In the genomic region with DNA sequence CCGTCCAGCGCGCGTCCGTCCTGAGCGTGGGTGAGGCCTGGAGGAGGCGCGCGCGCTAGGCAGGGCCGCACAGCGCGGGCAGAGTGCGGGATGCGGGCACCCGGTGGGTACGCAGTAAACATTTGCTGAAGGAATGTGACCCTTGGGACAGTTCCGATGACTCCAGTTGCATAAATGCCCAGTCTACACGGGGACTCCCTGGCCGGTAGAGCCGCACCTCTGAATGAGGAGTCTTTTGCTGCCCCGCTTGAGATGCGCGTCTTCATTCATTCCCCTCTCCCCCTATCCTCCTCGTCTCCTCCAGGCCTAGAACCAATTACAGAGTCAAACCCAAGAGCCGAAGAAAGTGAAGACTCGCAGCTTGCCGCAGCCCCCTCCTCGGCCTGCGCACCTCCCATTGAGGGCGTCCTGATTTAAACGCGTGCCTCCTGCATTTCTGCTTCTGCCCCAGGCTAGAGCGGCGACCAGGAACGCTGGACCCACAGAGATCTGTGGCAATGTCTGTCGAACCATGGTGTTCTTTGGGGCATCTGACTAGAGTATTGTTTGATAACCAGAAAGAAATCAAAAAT, we compare ENCODE assay signal across 8 cellular contexts. TPM values are rescaled to one million over a fixed set of nuclear protein-coding genes. Genes with fewer than 3 reads are reported as not detected.
DNase-seq lines count a peak whose midpoint lies in the region; ATAC-seq lines count a peak whose summit lies in the region.

No MANE protein-coding gene starts in this region.

- H3K27ac Mint-ChIP-seq in activated CD4-positive, alpha-beta T cell treated with anti-CD3 and anti-CD28 coated beads, Interleukin-2, amount 10 ng/mL, durations not matched to agents 7 days and 5 days = peak overlapping the region; percentile 87
- H3K27ac Mint-ChIP-seq in stimulated activated naive CD8-positive, alpha-beta T cell treated with anti-CD3 and anti-CD28 coated beads, Interleukin-15, Interleukin-2, amounts not matched to agents 100 ng/mL and 50 ng/mL, for 24 hours = peak overlapping the region; percentile 97

- H3K36me3 ChIP-seq in adipocyte (ENCODE audit: control insufficient read depth, insufficient read depth, low read length, severe bottlenecking) = no peaks in the 10 kb centered on the region

- H3K4me1 Mint-ChIP-seq in activated CD4-positive, alpha-beta T cell treated with anti-CD3 and anti-CD28 coated beads, Interleukin-2, amount 10 ng/mL, durations not matched to agents 7 days and 5 days = peaks cover 31% of the 10 kb centered on the region
- peaks cover 21% of the 10 kb centered on the region for H3K4me1 Mint-ChIP-seq in stimulated activated naive CD8-positive, alpha-beta T cell treated with anti-CD3 and anti-CD28 coated beads, Interleukin-15, Interleukin-2, amounts not matched to agents 100 ng/mL and 50 ng/mL, for 24 hours (ENCODE audit: low read depth)

- no peaks in the 10 kb centered on the region for H3K9me3 Mint-ChIP-seq in activated CD4-positive, alpha-beta T cell treated with anti-CD3 and anti-CD28 coated beads, Interleukin-2, amount 10 ng/mL, durations not matched to agents 7 days and 5 days
- H3K9me3 Mint-ChIP-seq in stimulated activated naive CD8-positive, alpha-beta T cell treated with anti-CD3 and anti-CD28 coated beads, Interleukin-15, Interleukin-2, amounts not matched to agents 100 ng/mL and 50 ng/mL, for 24 hours = no peaks in the 10 kb centered on the region

- H3K27me3 Mint-ChIP-seq in activated CD4-positive, alpha-beta T cell treated with anti-CD3 and anti-CD28 coated beads, Interleukin-2, amount 10 ng/mL, durations not matched to agents 7 days and 5 days = no peaks in the 10 kb centered on the region
- no peaks in the 10 kb centered on the region for H3K27me3 Mint-ChIP-seq in stimulated activated naive CD8-positive, alpha-beta T cell treated with anti-CD3 and anti-CD28 coated beads, Interleukin-15, Interleukin-2, amounts not matched to agents 100 ng/mL and 50 ng/mL, for 24 hours

- H3K9ac ChIP-seq in adipocyte (ENCODE audit: low read length) = peak overlapping the region; percentile 98

- POLR2A ChIA-PET in activated CD4-positive, alpha-beta T cell treated with anti-CD3 and anti-CD28 coated beads, Interleukin-2, amount 10 ng/mL, durations not matched to agents 7 days and 5 days (lab: Charles Lee) = interaction anchor here (0.6 to 1.6 kb wide), 2 partner anchors 18 to 57 kb away, joined by 3 to 5 read pairs; no protein-coding TSS in a partner anchor

- no peak for DNase-seq in activated CD4-positive, alpha-beta T cell treated with anti-CD3 and anti-CD28 coated beads, Interleukin-2, amount 10 ng/mL, durations not matched to agents 7 days and 5 days
- DNase-seq in activated CD4-positive, alpha-beta T cell treated with anti-CD3 and anti-CD28 coated beads, Interleukin-2, amount 50 U/mL, for 4 hours = no peak
- no peak for DNase-seq in adipocyte (ENCODE audit: low read depth)
- peak; percentile 30 for DNase-seq in iPS-NIHi11 (ENCODE audit: low spot score)
- DNase-seq in NCI-H128 (lab: John Stamatoyannopoulos, UW; ENCODE audit: unreplicated experiment) = no peak
- DNase-seq in mucosa of gallbladder (ENCODE audit: low spot score) = no peak

- CTCF ChIA-PET in activated CD4-positive, alpha-beta T cell treated with anti-CD3 and anti-CD28 coated beads, Interleukin-2, amount 10 ng/mL, durations not matched to agents 7 days and 5 days (lab: Charles Lee) = no interaction called here

- peak overlapping the region; percentile 88 for H3K4me3 Mint-ChIP-seq in activated CD4-positive, alpha-beta T cell treated with anti-CD3 and anti-CD28 coated beads, Interleukin-2, amount 10 ng/mL, durations not matched to agents 7 days and 5 days
- H3K4me3 Mint-ChIP-seq in stimulated activated naive CD8-positive, alpha-beta T cell treated with anti-CD3 and anti-CD28 coated beads, Interleukin-15, Interleukin-2, amounts not matched to agents 100 ng/mL and 50 ng/mL, for 24 hours = peak overlapping the region; percentile 98

- no peaks in the 10 kb centered on the region for H3K9me3 ChIP-seq in adipocyte (ENCODE audit: control insufficient read depth, low read length)

- peak overlapping the region; percentile 86 for H3K4me3 ChIP-seq in adipocyte (ENCODE audit: low read length)

- H3K4me1 ChIP-seq in adipocyte (ENCODE audit: control insufficient read depth, insufficient read depth, low read length) = peaks cover 29% of the 10 kb centered on the region

- peak; percentile 29 for ATAC-seq in HG03064 (IDR thresholded peaks at IDR 0.05; ENCODE audit: low read depth, unreplicated experiment)

- H3K36me3 Mint-ChIP-seq in activated CD4-positive, alpha-beta T cell treated with anti-CD3 and anti-CD28 coated beads, Interleukin-2, amount 10 ng/mL, durations not matched to agents 7 days and 5 days (ENCODE audit: low read depth) = peaks cover 16% of the 10 kb centered on the region
- peaks cover 9% of the 10 kb centered on the region for H3K36me3 Mint-ChIP-seq in stimulated activated naive CD8-positive, alpha-beta T cell treated with anti-CD3 and anti-CD28 coated beads, Interleukin-15, Interleukin-2, amounts not matched to agents 100 ng/mL and 50 ng/mL, for 24 hours (ENCODE audit: low read depth)

- no peaks in the 10 kb centered on the region for H3K27me3 ChIP-seq in adipocyte (replicated peaks; ENCODE audit: control insufficient read depth, insufficient read depth, low read length)

RNA-seq across cellular contexts. Expression of gene CHKB, which starts 0.7 kb away (rescaled TPM):
- 100 to 1,000 TPM; 140 to 142 TPM for total RNA-seq in activated CD4-positive, alpha-beta T cell treated with anti-CD3 and anti-CD28 coated beads, Interleukin-2, amount 10 ng/mL, durations not matched to agents 7 days and 5 days
- 106 TPM for total RNA-seq in mucosa of gallbladder

RNA-seq across cellular contexts. Expression of gene CPT1B, which starts 5.2 kb away (rescaled TPM):
- 100 to 1,000 TPM; 107 to 113 TPM for total RNA-seq in activated CD4-positive, alpha-beta T cell treated with anti-CD3 and anti-CD28 coated beads, Interleukin-2, amount 10 ng/mL, durations not matched to agents 7 days and 5 days
- 32.4 TPM for total RNA-seq in mucosa of gallbladder

RNA-seq across cellular contexts. Expression of gene MAPK8IP2, which starts 17.2 kb away (rescaled TPM):
- total RNA-seq in activated CD4-positive, alpha-beta T cell treated with anti-CD3 and anti-CD28 coated beads, Interleukin-2, amount 10 ng/mL, durations not matched to agents 7 days and 5 days = under 1 TPM; 0.29 to 0.37 TPM
- 0.89 TPM for total RNA-seq in mucosa of gallbladder

RNA-seq across cellular contexts. Expression of gene SYCE3, which starts 20.7 kb away (rescaled TPM):
- total RNA-seq in activated CD4-positive, alpha-beta T cell treated with anti-CD3 and anti-CD28 coated beads, Interleukin-2, amount 10 ng/mL, durations not matched to agents 7 days and 5 days = under 1 TPM in 1 of 2 experiments, not detected in 1; 0.87 TPM
- total RNA-seq in mucosa of gallbladder = not detected

RNA-seq across cellular contexts. Expression of gene KLHDC7B, which starts 37.7 kb away (rescaled TPM):
- 10 to 100 TPM; 15.6 to 16.0 TPM for total RNA-seq in activated CD4-positive, alpha-beta T cell treated with anti-CD3 and anti-CD28 coated beads, Interleukin-2, amount 10 ng/mL, durations not matched to agents 7 days and 5 days
- 0.17 TPM for total RNA-seq in mucosa of gallbladder
